ENCODE assay signal across 14 cellular contexts in the genomic region with DNA sequence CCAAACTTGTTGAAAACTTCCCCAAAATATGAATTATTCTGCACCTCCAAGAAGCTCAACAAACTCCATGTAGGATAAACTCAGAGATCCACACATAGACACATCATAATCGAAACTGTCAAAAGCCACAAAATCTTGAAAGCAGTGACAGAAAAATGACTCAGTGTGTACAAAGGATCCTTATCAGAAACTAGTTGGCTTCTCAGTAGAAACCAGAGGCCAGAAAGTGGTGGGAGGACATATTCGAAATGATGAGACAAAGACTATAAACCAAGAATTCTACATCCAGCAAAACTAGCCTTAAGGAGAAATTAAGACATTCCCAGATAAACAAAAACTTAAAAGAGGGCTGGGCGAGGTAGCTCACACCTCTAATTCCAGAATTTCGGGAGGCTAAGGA. TPM values are rescaled to one million over a fixed set of nuclear protein-coding genes. Genes with fewer than 3 reads are reported as not detected.
DNase-seq lines count a peak whose midpoint lies in the region; ATAC-seq and TF ChIP-seq lines count a peak whose summit lies in the region.
"Had no signal": no experiment of that assay in that cellular context is flagged by ENCODE, and none has a peak within 500 bp of the region (broad histone marks: within the 10 kb centered on the region; RNA-seq: fewer than 3 reads in every experiment).

No MANE protein-coding gene starts in this region.

- POLR2A ChIA-PET in A673 (lab: Charles Lee; ENCODE audit: low non-redundant PET), result no interaction called here

- H3K9me3 Mint-ChIP-seq in CD4-positive, CD25-positive, alpha-beta regulatory T cell, result no peaks in the 10 kb centered on the region
- H3K9me3 Mint-ChIP-seq in T-helper 1 cell treated with Interleukin-12 subunit alpha and Interleukin-12 subunit beta and Interleukin-4 antibody, amounts not matched to agents 30 μg/mL and 1 μg/mL, for 36 hours, result no peaks in the 10 kb centered on the region
- no peaks in the 10 kb centered on the region for H3K9me3 Mint-ChIP-seq in endodermal cell
- H3K9me3 Mint-ChIP-seq: dendritic cell treated with granulocyte-macrophage colony-stimulating factor and Interleukin-4, amounts not matched to agents 40 ng/mL and 50 ng/mL, for 4 days had no signal

- 93 to 100% methylated on average over 4 of the region's 4 CpGs for WGBS in endodermal cell (ENCODE audit: insufficient coverage in 1 of 2, insufficient read length in 1 of 2), 2 experiments

- TF ChIP-seq CTCF in GM06990 (IDR thresholded peaks at IDR 0.05; ENCODE audit: insufficient read depth, low read length, poor library complexity, severe bottlenecking) (no peak), endodermal cell (conservative IDR thresholded peaks at IDR 0.05) (no peak), A673 (conservative IDR thresholded peaks at IDR 0.05; ENCODE audit: low read depth, low read length) (no peak)

- H3K36me3 ChIP-seq in CD4-positive, CD25-positive, alpha-beta regulatory T cell (ENCODE audit: control insufficient read depth, insufficient read depth, low read length), result peaks cover 96% of the 10 kb centered on the region
- H3K36me3 ChIP-seq in GM06990 (ENCODE audit: control insufficient read depth, insufficient read depth, low read length), result peaks cover 14% of the 10 kb centered on the region
- peaks cover 98% of the 10 kb centered on the region for H3K36me3 ChIP-seq in endodermal cell (ENCODE audit: control insufficient read depth, insufficient read depth, low read length)
- peaks cover 100% of the 10 kb centered on the region for H3K36me3 ChIP-seq in A673 (ENCODE audit: insufficient read depth, low read length, poor library complexity, severe bottlenecking)

- H3K27ac Mint-ChIP-seq in CD4-positive, CD25-positive, alpha-beta regulatory T cell, result peak overlapping the region; percentile 46 to 80 (median 79)
- peak overlapping the region; percentile 23 for H3K27ac Mint-ChIP-seq in T-helper 1 cell treated with Interleukin-12 subunit alpha and Interleukin-12 subunit beta and Interleukin-4 antibody, amounts not matched to agents 30 μg/mL and 1 μg/mL, for 36 hours
- H3K27ac Mint-ChIP-seq in endodermal cell, result peak overlapping the region; percentile 24
- H3K27ac Mint-ChIP-seq: dendritic cell treated with granulocyte-macrophage colony-stimulating factor and Interleukin-4, amounts not matched to agents 40 ng/mL and 50 ng/mL, for 4 days had no signal

- peaks cover 59% of the 10 kb centered on the region for H3K36me3 Mint-ChIP-seq in CD4-positive, CD25-positive, alpha-beta regulatory T cell
- H3K36me3 Mint-ChIP-seq in T-helper 1 cell treated with Interleukin-12 subunit alpha and Interleukin-12 subunit beta and Interleukin-4 antibody, amounts not matched to agents 30 μg/mL and 1 μg/mL, for 36 hours (ENCODE audit: low read depth), result peaks cover 64% of the 10 kb centered on the region
- peaks cover 90% of the 10 kb centered on the region for H3K36me3 Mint-ChIP-seq in endodermal cell (ENCODE audit: low read depth)

- no peak overlapping the region for H3K27ac ChIP-seq in CD4-positive, CD25-positive, alpha-beta regulatory T cell (ENCODE audit: insufficient read depth, low read length, poor library complexity, severe bottlenecking)
- H3K27ac ChIP-seq in endodermal cell (ENCODE audit: low read depth, low read length), result no peak overlapping the region
- H3K27ac ChIP-seq in A673 (ENCODE audit: low read depth, low read length, poor library complexity, severe bottlenecking), result no peak overlapping the region
- H3K27ac ChIP-seq: adrenal gland, SJCRH30 had no signal

- H3K4me3 Mint-ChIP-seq in CD4-positive, CD25-positive, alpha-beta regulatory T cell, result no peak overlapping the region
- peak overlapping the region; percentile 11 for H3K4me3 Mint-ChIP-seq in T-helper 1 cell treated with Interleukin-12 subunit alpha and Interleukin-12 subunit beta and Interleukin-4 antibody, amounts not matched to agents 30 μg/mL and 1 μg/mL, for 36 hours
- no peak overlapping the region for H3K4me3 Mint-ChIP-seq in endodermal cell
- H3K4me3 Mint-ChIP-seq: dendritic cell treated with granulocyte-macrophage colony-stimulating factor and Interleukin-4, amounts not matched to agents 40 ng/mL and 50 ng/mL, for 4 days had no signal

- peak in 1 of 3 donors; percentile 48 for DNase-seq in CD4-positive, CD25-positive, alpha-beta regulatory T cell
- DNase-seq in GM06990 (ENCODE audit: extremely low read depth, insufficient read length) (peak; percentile 20), endodermal cell (no peak), KBM-7 (no peak), SIG-M5 (lab: John Stamatoyannopoulos, UW) (no peak), NCI-H524 (lab: John Stamatoyannopoulos, UW) (no peak), A673 (ENCODE audit: low spot score) (no peak)
- DNase-seq: adrenal gland, COR-L47, NCI-H1105 treated with DMSO at 0.1 percent for 48 hours, NCI-H69, SJCRH30 had no signal

- intact Hi-C loops in A673 (cut with micrococcal nuclease; ENCODE audit: unreplicated experiment), result no loop called here

- H3K27me3 ChIP-seq in CD4-positive, CD25-positive, alpha-beta regulatory T cell (ENCODE audit: control insufficient read depth, insufficient read depth, low read length), result no peaks in the 10 kb centered on the region
- H3K27me3 ChIP-seq in GM06990 (replicated peaks; ENCODE audit: control insufficient read depth, insufficient read depth, low read length) (no peaks in the 10 kb centered on the region), endodermal cell (ENCODE audit: control insufficient read depth, insufficient read depth, low read length, poor library complexity, severe bottlenecking) (no peaks in the 10 kb centered on the region), A673 (replicated peaks; ENCODE audit: insufficient read depth, low read depth, low read length, poor library complexity) (no peaks in the 10 kb centered on the region)
- H3K27me3 ChIP-seq: adrenal gland, SJCRH30 had no signal

- CTCF ChIA-PET in A673 (lab: Charles Lee), result no interaction called here

- H3K9ac ChIP-seq in endodermal cell (ENCODE audit: extremely low read depth, low read length, poor library complexity, severe bottlenecking), result no peak overlapping the region

- BruUV-seq in A673 (replicated peaks; lab: Mats Ljungman, UMichigan), result no TSS peak

- H3K4me1 ChIP-seq in CD4-positive, CD25-positive, alpha-beta regulatory T cell (ENCODE audit: control insufficient read depth, insufficient read depth, low read length, poor library complexity, severe bottlenecking), result no peaks in the 10 kb centered on the region
- H3K4me1 ChIP-seq in endodermal cell (ENCODE audit: control insufficient read depth, insufficient read depth, low read length) (no peaks in the 10 kb centered on the region), A673 (ENCODE audit: insufficient read depth, low read length, poor library complexity, severe bottlenecking) (no peaks in the 10 kb centered on the region)
- H3K4me1 ChIP-seq: adrenal gland, SJCRH30 had no signal

- in situ Hi-C loops in KBM-7 (cut with MboI; ENCODE audit: low pct_unique_long_range_greater_than_20kb, low sequenced_read_pairs), result no loop called here

- peak in 1 of 2 donors; percentile 48 for ATAC-seq in CD4-positive, CD25-positive, alpha-beta regulatory T cell (ENCODE audit: low read depth in 2 of 2)

- no peak overlapping the region for H3K4me3 ChIP-seq in CD4-positive, CD25-positive, alpha-beta regulatory T cell (ENCODE audit: low read depth, low read length)
- no peak overlapping the region for H3K4me3 ChIP-seq in GM06990 (replicated peaks; ENCODE audit: low read depth, low read length)
- H3K4me3 ChIP-seq in endodermal cell (ENCODE audit: low read length), result no peak overlapping the region
- no peak overlapping the region for H3K4me3 ChIP-seq in A673 (ENCODE audit: low read depth, low read length, poor library complexity, severe bottlenecking)
- H3K4me3 ChIP-seq: adrenal gland, SJCRH30 had no signal

- H3K27me3 Mint-ChIP-seq in CD4-positive, CD25-positive, alpha-beta regulatory T cell, result no peaks in the 10 kb centered on the region
- no peaks in the 10 kb centered on the region for H3K27me3 Mint-ChIP-seq in T-helper 1 cell treated with Interleukin-12 subunit alpha and Interleukin-12 subunit beta and Interleukin-4 antibody, amounts not matched to agents 30 μg/mL and 1 μg/mL, for 36 hours (ENCODE audit: low read depth)
- no peaks in the 10 kb centered on the region for H3K27me3 Mint-ChIP-seq in endodermal cell (ENCODE audit: insufficient read depth)
- H3K27me3 Mint-ChIP-seq: dendritic cell treated with granulocyte-macrophage colony-stimulating factor and Interleukin-4, amounts not matched to agents 40 ng/mL and 50 ng/mL, for 4 days had no signal

- H3K9me3 ChIP-seq in CD4-positive, CD25-positive, alpha-beta regulatory T cell (ENCODE audit: control insufficient read depth in 2 of 2, low read length in 2 of 2), result no peaks in the 10 kb centered on the region
- no peaks in the 10 kb centered on the region for H3K9me3 ChIP-seq in endodermal cell (ENCODE audit: control insufficient read depth, low read length)
- no peaks in the 10 kb centered on the region for H3K9me3 ChIP-seq in A673 (ENCODE audit: low read depth, low read length, poor library complexity, severe bottlenecking)
- H3K9me3 ChIP-seq: adrenal gland, SJCRH30 had no signal

- H3K4me1 Mint-ChIP-seq in CD4-positive, CD25-positive, alpha-beta regulatory T cell, result peaks cover 9 to 23% (median 16%) of the 10 kb centered on the region in 4 donors
- peaks cover 20% of the 10 kb centered on the region for H3K4me1 Mint-ChIP-seq in T-helper 1 cell treated with Interleukin-12 subunit alpha and Interleukin-12 subunit beta and Interleukin-4 antibody, amounts not matched to agents 30 μg/mL and 1 μg/mL, for 36 hours (ENCODE audit: low read depth)
- no peaks in the 10 kb centered on the region for H3K4me1 Mint-ChIP-seq in endodermal cell

RNA-seq across cellular contexts. Expression of gene MCMBP, which starts 38.5 kb away (rescaled TPM):
- 36.1 TPM for total RNA-seq in CD4-positive, CD25-positive, alpha-beta regulatory T cell
- 10 to 100 TPM; 62.8 to 69.6 (median 64.4) TPM for polyA plus RNA-seq in CD4-positive, CD25-positive, alpha-beta regulatory T cell
- 10 to 100 TPM; 96.6 to 98.9 TPM for total RNA-seq in endodermal cell
- polyA plus RNA-seq in endodermal cell (2013, experiment 1 of 2), result 73.9 TPM
- 69.9 TPM for polyA plus RNA-seq in endodermal cell (2013, experiment 2 of 2)
- total RNA-seq in A673 (2021), result 108 and 110 TPM in 2 replicates

RNA-seq across cellular contexts. Expression of gene SEC23IP, which starts 58.3 kb away (rescaled TPM):
- 29.7 TPM for total RNA-seq in CD4-positive, CD25-positive, alpha-beta regulatory T cell
- polyA plus RNA-seq in CD4-positive, CD25-positive, alpha-beta regulatory T cell, result 10 to 100 TPM; 45.0 to 58.6 (median 53.0) TPM
- total RNA-seq in endodermal cell (10 to 100 TPM; 70.5 to 93.6 TPM), A673 (2021) (78.6 and 89.9 TPM in 2 replicates)
- 38.1 TPM for polyA plus RNA-seq in endodermal cell (2013, experiment 1 of 2)
- polyA plus RNA-seq in endodermal cell (2013, experiment 2 of 2), result 37.3 TPM

Comparison
In these comparisons a context has a peak if more than half of its experiments do, and no peak if none do; other contexts are left out.
1. H3K27ac Mint-ChIP-seq: peak in every context shown above with its lines; median percentile 79 in CD4-positive, CD25-positive, alpha-beta regulatory T cell; 24 in endodermal cell; 23 in T-helper 1 cell treated with Interleukin-12 subunit alpha and Interleukin-12 subunit beta and Interleukin-4 antibody, amounts not matched to agents 30 μg/mL and 1 μg/mL, for 36 hours.